ENCODE assay signal across 27 cellular contexts in genomic region chr16:81964808-81965207, GRCh38.
"Had no signal": no experiment of that assay in that cellular context is flagged by ENCODE, and none has a peak within 500 bp of the region (broad histone marks: within the 10 kb centered on the region; RNA-seq: fewer than 3 reads in every experiment).

No MANE protein-coding gene starts in this region.

- H3K79me2 ChIP-seq: parathyroid adenoma had no signal

- H2AFZ ChIP-seq: neural progenitor cell, parathyroid adenoma had no signal

- H3K9me3 Mint-ChIP-seq: type B pancreatic cell had no signal

- H3K4me3 Mint-ChIP-seq: dendritic cell treated with granulocyte-macrophage colony-stimulating factor and Interleukin-4, amounts not matched to agents 40 ng/mL and 50 ng/mL, for 4 days; endodermal cell; mesothelial cell of epicardium; naive thymus-derived CD4-positive, alpha-beta T cell; nephron; neural progenitor cell; type B pancreatic cell had no signal

- H3K4me3 ChIP-seq: colonic mucosa, gastrocnemius medialis, lower lobe of right lung, mucosa of descending colon, neural progenitor cell, right lobe of liver, stomach, thyroid gland had no signal

- FAIRE-seq: keratinocyte, small intestine had no signal

- H3K27ac Mint-ChIP-seq: dendritic cell treated with granulocyte-macrophage colony-stimulating factor and Interleukin-4, amounts not matched to agents 40 ng/mL and 50 ng/mL, for 4 days; endodermal cell; mesothelial cell of epicardium; naive thymus-derived CD4-positive, alpha-beta T cell; nephron; neural progenitor cell; progenitor cell of endocrine pancreas; type B pancreatic cell had no signal

- H3K4me2 ChIP-seq: neural progenitor cell had no signal

- H3K9ac ChIP-seq: neural progenitor cell, parathyroid adenoma had no signal

- H3K36me3 ChIP-seq: colonic mucosa, gastrocnemius medialis, lower lobe of right lung, neural progenitor cell, right lobe of liver, stomach, thyroid gland had no signal

- H3K36me3 Mint-ChIP-seq: mesothelial cell of epicardium; naive thymus-derived CD4-positive, alpha-beta T cell; neural progenitor cell; type B pancreatic cell had no signal

- H3K4me1 ChIP-seq: colonic mucosa, gastrocnemius medialis, lower lobe of right lung, neural progenitor cell, parathyroid adenoma, right lobe of liver, stomach, thyroid gland had no signal

- H3K27me3 Mint-ChIP-seq: dendritic cell treated with granulocyte-macrophage colony-stimulating factor and Interleukin-4, amounts not matched to agents 40 ng/mL and 50 ng/mL, for 4 days; progenitor cell of endocrine pancreas; type B pancreatic cell had no signal

- H3K27me3 ChIP-seq: colonic mucosa, neural progenitor cell, right lobe of liver, stomach, thyroid gland had no signal

- H3K9me3 ChIP-seq: colonic mucosa, gastrocnemius medialis, lower lobe of right lung, mucosa of descending colon, right lobe of liver, thyroid gland had no signal

- H3K27ac ChIP-seq: colonic mucosa, epithelial cell of prostate, gastrocnemius medialis, lower lobe of right lung, neural progenitor cell, parathyroid adenoma, right lobe of liver, stomach, thyroid gland had no signal

- DNase-seq: colonic mucosa; effector CD8-positive, alpha-beta T cell; endodermal cell; foreskin fibroblast; gastrocnemius medialis; head of caudate nucleus; left ventricle myocardium superior; lower lobe of right lung; mucosa of descending colon; naive thymus-derived CD4-positive, alpha-beta T cell; right lobe of liver; small intestine; stimulated activated CD4-positive, alpha-beta T cell treated with anti-CD3 and anti-CD28 coated beads, Interleukin-15, amount 100 ng/mL, for 24 hours; stimulated activated CD4-positive, alpha-beta T cell treated with anti-CD3 and anti-CD28 coated beads, Interleukin-2, amount 100 ng/mL, for 48 hours; stimulated activated naive CD4-positive, alpha-beta T cell; stomach; thyroid gland had no signal

- ATAC-seq: esophagus mucosa; gastrocnemius medialis; left ventricle myocardium superior; lower lobe of right lung; mucosa of descending colon; naive thymus-derived CD4-positive, alpha-beta T cell; right lobe of liver had no signal

- H3K4me1 Mint-ChIP-seq: endodermal cell; mesothelial cell of epicardium; naive thymus-derived CD4-positive, alpha-beta T cell; nephron; neural progenitor cell had no signal
